1 cellular context compared by ENCODE assay signal in genomic region chr1:55079651-55080050, GRCh38.
TF ChIP-seq lines count a peak whose summit lies in the region.

No MANE protein-coding gene starts in this region.

TF ChIP-seq in H1, 55 proteins besides CTCF, POLR2A, EP300 and RAD21:
- TF ChIP-seq FOSL1 (IDR thresholded peaks at IDR 0.05; ENCODE audit: insufficient read depth, low read depth, low read length) (no peak), TAF1 (IDR thresholded peaks at IDR 0.05; ENCODE audit: low read depth, low read length) (no peak), CTBP2 (IDR thresholded peaks at IDR 0.05; ENCODE audit: borderline replicate concordance, insufficient read depth, insufficient read length, low read length) (no peak), HDAC6 (IDR thresholded peaks at IDR 0.05; ENCODE audit: low read depth, low read length) (no peak), MAX (IDR thresholded peaks at IDR 0.05) (no peak), EGR1 (IDR thresholded peaks at IDR 0.05; ENCODE audit: borderline replicate concordance, low read depth, low read length) (no peak), SIN3A (conservative IDR thresholded peaks at IDR 0.05 in 1 of 2, IDR thresholded peaks at IDR 0.05 in 1 of 2; ENCODE audit: low read depth in 1 of 2, low read length in 2 of 2) (no peak), SP2 (IDR thresholded peaks at IDR 0.05; ENCODE audit: low read length) (no peak), CBX5 (IDR thresholded peaks at IDR 0.05; ENCODE audit: low read depth, low read length) (no peak), SIX5 (IDR thresholded peaks at IDR 0.05; ENCODE audit: low read depth, low read length) (no peak), PHF8 (conservative IDR thresholded peaks at IDR 0.05; ENCODE audit: low read depth, low read length) (no peak), KDM4A (IDR thresholded peaks at IDR 0.05; ENCODE audit: low read depth, low read length, severe bottlenecking) (no peak), HDAC2 (IDR thresholded peaks at IDR 0.05; ENCODE audit: borderline replicate concordance in 1 of 2, low read depth in 2 of 2, low read length in 2 of 2) (no peak), GTF2F1 (IDR thresholded peaks at IDR 0.05; ENCODE audit: borderline replicate concordance, low read depth, low read length) (no peak), SRF (IDR thresholded peaks at IDR 0.05; ENCODE audit: low read depth, low read length) (no peak), SP1 (IDR thresholded peaks at IDR 0.05; ENCODE audit: low read depth, low read length) (no peak), RNF2 (IDR thresholded peaks at IDR 0.05; ENCODE audit: borderline replicate concordance, low read depth, low read length, missing control alignments, poor library complexity, severe bottlenecking) (no peak)
- TF ChIP-seq, protein P1, sequence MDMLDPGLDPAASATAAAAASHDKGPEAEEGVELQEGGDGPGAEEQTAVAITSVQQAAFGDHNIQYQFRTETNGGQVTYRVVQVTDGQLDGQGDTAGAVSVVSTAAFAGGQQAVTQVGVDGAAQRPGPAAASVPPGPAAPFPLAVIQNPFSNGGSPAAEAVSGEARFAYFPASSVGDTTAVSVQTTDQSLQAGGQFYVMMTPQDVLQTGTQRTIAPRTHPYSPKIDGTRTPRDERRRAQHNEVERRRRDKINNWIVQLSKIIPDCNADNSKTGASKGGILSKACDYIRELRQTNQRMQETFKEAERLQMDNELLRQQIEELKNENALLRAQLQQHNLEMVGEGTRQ (IDR thresholded peaks at IDR 0.05; ENCODE audit: low read length): no peak
TF ChIP-seq in H1: peak in this region for 0.
